ENCODE assay signal across 8 cellular contexts in the genomic region with DNA sequence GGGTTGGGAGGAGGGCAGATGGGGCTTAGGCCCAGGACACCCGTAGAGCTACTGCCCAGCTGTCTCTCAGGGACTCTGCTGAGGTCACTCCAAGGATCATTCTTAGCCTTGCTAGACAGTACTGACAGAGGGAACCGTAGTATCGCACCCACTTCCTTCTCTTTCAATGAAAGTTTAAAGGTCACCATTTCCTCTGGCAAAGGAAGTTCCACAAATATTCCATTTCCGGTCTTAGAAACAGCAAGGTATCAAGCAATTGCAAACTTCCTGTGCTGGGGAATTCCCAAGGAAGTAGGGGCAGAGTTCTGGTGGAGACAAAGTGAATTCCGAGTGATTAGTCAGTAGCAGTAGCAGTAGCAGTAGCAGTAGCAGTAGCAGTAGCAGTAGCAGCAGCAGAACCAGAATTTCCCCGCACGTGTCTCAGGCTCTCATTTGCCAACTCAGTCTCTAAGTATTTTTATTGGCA. TPM values are rescaled to one million over a fixed set of nuclear protein-coding genes. Genes with fewer than 3 reads are reported as not detected.
DNase-seq lines count a peak whose midpoint lies in the region; ATAC-seq and TF ChIP-seq lines count a peak whose summit lies in the region.

No MANE protein-coding gene starts in this region.

- peak overlapping the region; percentile 4 for H3K27ac ChIP-seq in colonic mucosa
- peak overlapping the region; percentile 46 for H3K27ac ChIP-seq in neutrophil

- intact Hi-C loops in colonic mucosa (cut with DNase I) = no loop called here

- H3K4me3 ChIP-seq in MG63 (no peak overlapping the region), colonic mucosa (no peak overlapping the region), neutrophil (ENCODE audit: low read depth in 1 of 2, low read length in 1 of 2) (no peak overlapping the region)

- H3K27me3 ChIP-seq in MG63 (no peaks in the 10 kb centered on the region), colonic mucosa (no peaks in the 10 kb centered on the region), neutrophil (no peaks in the 10 kb centered on the region)

- TF ChIP-seq CTCF in colonic mucosa (IDR thresholded peaks at IDR 0.05) = no peak
- TF ChIP-seq CTCF in neutrophil (IDR thresholded peaks at IDR 0.05) = no peak

- no peak overlapping the region for H3K9ac ChIP-seq in colonic mucosa (ENCODE audit: low read depth in 2 of 2, low read length in 2 of 2)

- H3K36me3 ChIP-seq in MG63 (no peaks in the 10 kb centered on the region), colonic mucosa (no peaks in the 10 kb centered on the region), neutrophil (no peaks in the 10 kb centered on the region)

- no peaks in the 10 kb centered on the region for H3K9me3 ChIP-seq in MG63
- H3K9me3 ChIP-seq in colonic mucosa = no peaks in the 10 kb centered on the region
- H3K9me3 ChIP-seq in neutrophil = no peaks in the 10 kb centered on the region

- DNase-seq in GM04503 (ENCODE audit: low read depth) = peak; percentile 37
- DNase-seq in MG63 = peak; percentile 79
- DNase-seq in colonic mucosa = peak; percentile 43
- no peak for DNase-seq in cerebellar nuclear complex (lab: John Stamatoyannopoulos, UW)
- DNase-seq in NCI-H2107 treated with DMSO at 0.1 percent for 48 hours (lab: John Stamatoyannopoulos, UW; ENCODE audit: unreplicated experiment) = no peak

- no peak for ATAC-seq in GM19467 (IDR thresholded peaks at IDR 0.05; ENCODE audit: unreplicated experiment)
- ATAC-seq in HG02610 (IDR thresholded peaks at IDR 0.05; ENCODE audit: unreplicated experiment) = no peak

- H3K4me1 ChIP-seq in colonic mucosa (peaks cover 5% of the 10 kb centered on the region), neutrophil (ENCODE audit: control insufficient read depth in 1 of 2, insufficient read depth in 1 of 2, low read depth in 1 of 2, low read length in 1 of 2) (peaks cover 10 to 17% of the 10 kb centered on the region in 2 experiments)

RNA-seq across cellular contexts. Expression of a gene that starts 24.7 kb away (rescaled TPM):
- 15.8 and 21.6 TPM in 2 replicates for total RNA-seq in MG63 (2014; rRNA removed; shearing (Covaris generic); ENCODE audit: low replicate concordance)
- total RNA-seq in colonic mucosa = 1 to 10 TPM; 1.6 to 5.7 TPM

RNA-seq across cellular contexts. Expression of a gene that starts 27.6 kb away (rescaled TPM):
- total RNA-seq in MG63 (2014; rRNA removed; shearing (Covaris generic); ENCODE audit: low replicate concordance) = 2.1 TPM in 1 of 2 replicates, not detected in the other
- total RNA-seq in colonic mucosa = under 1 TPM in 1 of 2 donors, not detected in 1; 0.45 TPM

RNA-seq across cellular contexts. Expression of a gene that starts 47.5 kb away (rescaled TPM):
- total RNA-seq in MG63 (2014; rRNA removed; shearing (Covaris generic); ENCODE audit: low replicate concordance) = 19.4 and 19.9 TPM in 2 replicates
- 10 to 100 TPM in 1 of 2 donors, 1 to 10 TPM in 1; 6.4 to 13.5 TPM for total RNA-seq in colonic mucosa

Comparison
In these comparisons a context has a peak if more than half of its experiments do, and no peak if none do; other contexts are left out.
1. DNase-seq: peak in GM04503 (single experiment), MG63 (single experiment) and colonic mucosa (single experiment); none in cerebellar nuclear complex (0 of 2) and NCI-H2107 treated with DMSO at 0.1 percent for 48 hours (single experiment).